In the genomic region with DNA sequence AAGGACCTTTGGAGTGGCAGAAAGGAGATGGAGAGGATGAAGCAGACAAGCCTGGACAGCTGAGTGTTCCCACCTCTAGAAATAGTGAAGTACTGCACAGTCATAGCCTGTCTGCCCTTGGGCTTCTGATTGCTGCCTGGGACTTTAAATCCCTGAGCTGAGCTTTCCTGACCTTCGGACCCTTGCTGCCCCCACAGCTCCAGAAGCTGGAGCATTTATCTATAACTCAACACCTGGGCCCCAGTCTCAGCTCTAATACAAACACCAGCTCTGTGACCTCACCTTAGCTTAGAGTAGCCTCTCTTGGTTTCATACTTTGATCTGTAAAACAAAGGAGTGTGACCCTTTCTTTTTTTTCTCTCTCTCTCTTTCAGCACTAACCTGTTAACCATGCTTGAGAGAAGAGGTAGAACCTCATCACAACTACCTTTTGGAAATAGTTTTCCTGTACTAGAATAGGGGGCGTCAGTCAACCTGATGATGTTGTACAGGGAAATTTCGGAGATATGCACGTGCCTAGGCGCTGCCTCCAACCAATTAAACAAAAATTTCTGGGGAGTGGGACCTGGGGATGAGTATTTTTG, we compare ENCODE assay signal across 1 cellular context.
A peak's percentile ranks its signal among the peaks of the same experiment; 100 is the strongest.
TF ChIP-seq lines count a peak whose summit lies in the region.

No MANE protein-coding gene starts in this region.

TF ChIP-seq in liver, 16 proteins besides CTCF, POLR2A, EP300 and RAD21 (continued from another document):
- TF ChIP-seq REST (IDR thresholded peaks at IDR 0.05) (peak; percentile 59), EGR1 (IDR thresholded peaks at IDR 0.05; ENCODE audit: low read depth in 2 of 2) (peak in 1 of 2 donors; percentile 54), MAX (IDR thresholded peaks at IDR 0.05) (peak; percentile 84), SP1 (IDR thresholded peaks at IDR 0.05) (peak; percentile 92), JUND (IDR thresholded peaks at IDR 0.05) (peak; percentile 78 to 86), TAF1 (conservative IDR thresholded peaks at IDR 0.05) (peak; percentile 63)
